Comparison of ENCODE assay signal across 19 cellular contexts in genomic region chr16:84058211-84058610, GRCh38. TPM values are rescaled to one million over a fixed set of nuclear protein-coding genes. Genes with fewer than 3 reads are reported as not detected.
"Had no signal": no experiment of that assay in that cellular context is flagged by ENCODE, and none has a peak within 500 bp of the region (broad histone marks: within the 10 kb centered on the region; RNA-seq: fewer than 3 reads in every experiment).

No MANE protein-coding gene starts in this region.

- H3K9me3 ChIP-seq: lower lobe of right lung, ovary, suprapubic skin had no signal

- DNase-seq: activated CD4-positive, alpha-beta memory T cell treated with anti-CD3 and anti-CD28 coated beads, Interleukin-2, amount 10 ng/mL, durations not matched to agents 7 days and 5 days; activated CD4-positive, alpha-beta T cell treated with anti-CD3 and anti-CD28 coated beads for 4 hours; activated gamma-delta T cell treated with Interleukin-2 at 50 U/mL for 16 hours; anterior cingulate cortex; brain microvascular endothelial cell; cerebellar nuclear complex; hypothalamus; lower lobe of right lung; stimulated activated CD4-positive, alpha-beta T cell treated with anti-CD3 and anti-CD28 coated beads, Interleukin-4, amount 100 ng/mL, for 4 hours; stimulated activated naive CD8-positive, alpha-beta T cell treated with anti-CD3 and anti-CD28 coated beads, Interleukin-15, Interleukin-2, amounts not matched to agents 100 U/mL and 50 U/mL, for 24 hours had no signal

- H3K27me3 ChIP-seq: brain microvascular endothelial cell, neural progenitor cell, ovary, suprapubic skin had no signal

- H2AFZ ChIP-seq: neural progenitor cell had no signal

- H3K27ac ChIP-seq: brain microvascular endothelial cell, lower lobe of right lung, neural progenitor cell, ovary, suprapubic skin had no signal

- ATAC-seq: lower lobe of right lung; stimulated activated naive CD8-positive, alpha-beta T cell treated with anti-CD3 and anti-CD28 coated beads, Interleukin-15, Interleukin-2, amounts not matched to agents 100 U/mL and 50 U/mL, for 24 hours; WTC11 had no signal

- H3K4me2 ChIP-seq: neural progenitor cell had no signal

- H3K4me1 ChIP-seq: lower lobe of right lung, suprapubic skin had no signal

- H3K36me3 ChIP-seq: neural progenitor cell, ovary had no signal

- H3K4me3 ChIP-seq: lower lobe of right lung, neural progenitor cell, ovary, suprapubic skin had no signal

RNA-seq across cellular contexts. Expression of gene SLC38A8, which starts 15.6 kb away (rescaled TPM):
- total RNA-seq: activated CD4-positive, alpha-beta memory T cell treated with anti-CD3 and anti-CD28 coated beads, Interleukin-2, amount 10 ng/mL, durations not matched to agents 7 days and 5 days; dermis microvascular lymphatic vessel endothelial cell; kidney epithelial cell; lower lobe of right lung; skeletal muscle tissue; suprapubic skin; T-helper 2 cell treated with Interferon-gamma antibody and Interleukin-4, amounts not matched to agents 100 ng/mL and 5 ng/mL, for 36 hours; ureter; WTC11 had no signal
